Comparison of ENCODE assay signal across 18 cellular contexts in genomic region chr1:93992954-93993353, GRCh38.
DNase-seq lines count a peak whose midpoint lies in the region; ATAC-seq and TF ChIP-seq lines count a peak whose summit lies in the region.
"Had no signal": no experiment of that assay in that cellular context is flagged by ENCODE, and none has a peak within 500 bp of the region (broad histone marks: within the 10 kb centered on the region; RNA-seq: fewer than 3 reads in every experiment).

No MANE protein-coding gene starts in this region.

- H3K27me3 ChIP-seq in GM23338 (ENCODE audit: insufficient read depth) (no peaks in the 10 kb centered on the region), Panc1 (ENCODE audit: control insufficient read depth, insufficient read depth, low read length) (no peaks in the 10 kb centered on the region), mesenchymal stem cell (ENCODE audit: control insufficient read depth in 1 of 2, insufficient read depth in 1 of 2, low read length in 2 of 2) (peaks cover 0 to 3% of the 10 kb centered on the region in 2 experiments)

- no peak overlapping the region for H3K27ac Mint-ChIP-seq in GM23338
- peak overlapping the region; percentile 32 to 33 for H3K27ac Mint-ChIP-seq in effector memory CD8-positive, alpha-beta T cell
- H3K27ac Mint-ChIP-seq in activated naive CD4-positive, alpha-beta T cell treated with anti-CD3 and anti-CD28 coated beads, Interleukin-2, amount 10 ng/mL, durations not matched to agents 7 days and 5 days: no peak overlapping the region

- no peak overlapping the region for H2BK12ac ChIP-seq in mesenchymal stem cell (ENCODE audit: low read length in 2 of 2)

- no peak overlapping the region for H3K14ac ChIP-seq in mesenchymal stem cell (ENCODE audit: low read length in 2 of 2)

- no peak overlapping the region for H3K23ac ChIP-seq in mesenchymal stem cell (ENCODE audit: low read length in 2 of 2)

- H4K8ac ChIP-seq in mesenchymal stem cell (ENCODE audit: low read length): peak overlapping the region; percentile 23

- H3K4me3 Mint-ChIP-seq in GM23338: no peak overlapping the region
- peak overlapping the region in 1 of 2 donors; percentile 54 for H3K4me3 Mint-ChIP-seq in effector memory CD8-positive, alpha-beta T cell
- no peak overlapping the region for H3K4me3 Mint-ChIP-seq in activated naive CD4-positive, alpha-beta T cell treated with anti-CD3 and anti-CD28 coated beads, Interleukin-2, amount 10 ng/mL, durations not matched to agents 7 days and 5 days

- no peaks in the 10 kb centered on the region for H3K9me3 ChIP-seq in Panc1 (ENCODE audit: control insufficient read depth, insufficient read depth, low read depth, low read length)
- H3K9me3 ChIP-seq in mesenchymal stem cell (ENCODE audit: control insufficient read depth, low read length): no peaks in the 10 kb centered on the region
- H3K9me3 ChIP-seq: A549 had no signal

- H3K36me3 Mint-ChIP-seq in GM23338 (ENCODE audit: low read depth): no peaks in the 10 kb centered on the region
- H3K36me3 Mint-ChIP-seq in effector memory CD8-positive, alpha-beta T cell (ENCODE audit: insufficient read depth): no peaks in the 10 kb centered on the region
- no peaks in the 10 kb centered on the region for H3K36me3 Mint-ChIP-seq in activated naive CD4-positive, alpha-beta T cell treated with anti-CD3 and anti-CD28 coated beads, Interleukin-2, amount 10 ng/mL, durations not matched to agents 7 days and 5 days

- no peaks in the 10 kb centered on the region for H3K36me3 ChIP-seq in GM23338 (ENCODE audit: insufficient read depth)
- no peaks in the 10 kb centered on the region for H3K36me3 ChIP-seq in Panc1 (ENCODE audit: control insufficient read depth, insufficient read depth, low read length)
- H3K36me3 ChIP-seq in mesenchymal stem cell (ENCODE audit: control insufficient read depth in 1 of 2, insufficient read depth in 2 of 2, low read depth in 1 of 2, low read length in 2 of 2): no peaks in the 10 kb centered on the region

- POLR2A ChIA-PET in Panc1 (lab: Charles Lee): no interaction called here

- ATAC-seq in GM23338 (no peak), Panc1 (no peak), GM18498 (IDR thresholded peaks at IDR 0.05; ENCODE audit: unreplicated experiment) (no peak)
- ATAC-seq in effector memory CD8-positive, alpha-beta T cell (replicated peaks): no peak
- ATAC-seq: A549, PC-3 had no signal

- no peaks in the 10 kb centered on the region for H4K20me1 ChIP-seq in GM23338 (replicated peaks; ENCODE audit: insufficient read depth)

- H3K27ac ChIP-seq in GM23338 (ENCODE audit: low read depth): no peak overlapping the region
- H3K27ac ChIP-seq in Panc1 (ENCODE audit: low read length): no peak overlapping the region
- no peak overlapping the region for H3K27ac ChIP-seq in mesenchymal stem cell (ENCODE audit: low read length, poor library complexity, severe bottlenecking)
- no peak overlapping the region for H3K27ac ChIP-seq in coronary artery
- H3K27ac ChIP-seq: A549, C4-2B had no signal

- DNase-seq in GM23338 (ENCODE audit: low spot score): no peak
- DNase-seq in Panc1 (ENCODE audit: low read depth, low spot score): no peak
- no peak for DNase-seq in effector memory CD8-positive, alpha-beta T cell
- no peak for DNase-seq in mesenchymal stem cell
- DNase-seq in activated CD4-positive, alpha-beta T cell treated with anti-CD3 and anti-CD28 coated beads, Interleukin-2, amount 50 U/mL, for 1 hour: no peak
- DNase-seq in activated naive CD4-positive, alpha-beta T cell treated with anti-CD3 and anti-CD28 coated beads, Interleukin-2, amount 10 ng/mL, durations not matched to agents 7 days and 5 days: no peak
- DNase-seq in coronary artery (ENCODE audit: low spot score): no peak
- DNase-seq: GOT3, NCI-H1048, NCI-H1694, NCI-H2107, NCI-H226, NCI-H526, PC-3, SHP77 treated with DMSO at 0.1 percent for 48 hours had no signal

- H2AFZ ChIP-seq in GM23338 (peak overlapping the region; percentile 43), mesenchymal stem cell (ENCODE audit: low read depth, low read length) (no peak overlapping the region)

- H3K4me1 ChIP-seq in GM23338 (ENCODE audit: insufficient read depth): no peaks in the 10 kb centered on the region
- H3K4me1 ChIP-seq in Panc1 (ENCODE audit: control insufficient read depth, insufficient read depth, low read length): peaks cover 4% of the 10 kb centered on the region; the same call in 1 of the 2 replicates
- peaks cover 12% of the 10 kb centered on the region for H3K4me1 ChIP-seq in mesenchymal stem cell (ENCODE audit: control insufficient read depth, insufficient read depth, low read depth, low read length)

- no peaks in the 10 kb centered on the region for H3K79me1 ChIP-seq in mesenchymal stem cell (replicated peaks; ENCODE audit: low read length, poor library complexity, severe bottlenecking)

- H3K9me3 Mint-ChIP-seq in GM23338: no peaks in the 10 kb centered on the region
- H3K9me3 Mint-ChIP-seq in effector memory CD8-positive, alpha-beta T cell: no peaks in the 10 kb centered on the region
- no peaks in the 10 kb centered on the region for H3K9me3 Mint-ChIP-seq in activated naive CD4-positive, alpha-beta T cell treated with anti-CD3 and anti-CD28 coated beads, Interleukin-2, amount 10 ng/mL, durations not matched to agents 7 days and 5 days

- no peaks in the 10 kb centered on the region for H3K9me2 ChIP-seq in GM23338 (ENCODE audit: insufficient read depth)

- no peaks in the 10 kb centered on the region for H3K79me2 ChIP-seq in GM23338 (replicated peaks; ENCODE audit: insufficient read depth)

- no peak overlapping the region for H3K4me3 ChIP-seq in GM23338
- H3K4me3 ChIP-seq in Panc1 (ENCODE audit: low read depth in 2 of 2, low read length in 2 of 2): peak overlapping the region; percentile 14 to 43; a peak in 3 of 4 replicates
- H3K4me3 ChIP-seq in mesenchymal stem cell (ENCODE audit: insufficient read depth in 1 of 2, low read depth in 1 of 2, low read length in 2 of 2): no peak overlapping the region
- no peak overlapping the region for H3K4me3 ChIP-seq in coronary artery
- H3K4me3 ChIP-seq: A549 had no signal

- H3K4ac ChIP-seq in mesenchymal stem cell (ENCODE audit: low read depth in 1 of 2, low read length in 2 of 2): peak overlapping the region in 1 of 2 experiments; percentile 53

- H2BK5ac ChIP-seq in mesenchymal stem cell (ENCODE audit: low read depth, low read length, poor library complexity, severe bottlenecking): no peak overlapping the region

- BruUV-seq in Panc1 (replicated peaks; lab: Mats Ljungman, UMichigan): no TSS peak

- H3K9ac ChIP-seq in mesenchymal stem cell (ENCODE audit: low read length): no peak overlapping the region

- H3K18ac ChIP-seq in mesenchymal stem cell (ENCODE audit: low read depth in 1 of 2, low read length in 2 of 2): peak overlapping the region in 1 of 2 experiments; percentile 60

- WGBS in mesenchymal stem cell: 95% methylated on average over 10 of the region's 10 CpGs

- no peak overlapping the region for H2BK15ac ChIP-seq in mesenchymal stem cell (ENCODE audit: low read depth, poor library complexity, severe bottlenecking)

- peaks cover 6% of the 10 kb centered on the region; the same call in 1 of the 3 replicates for H3K4me1 Mint-ChIP-seq in GM23338
- H3K4me1 Mint-ChIP-seq in effector memory CD8-positive, alpha-beta T cell (ENCODE audit: low read depth in 2 of 2): peaks cover 13 to 24% of the 10 kb centered on the region in 2 donors
- H3K4me1 Mint-ChIP-seq in activated naive CD4-positive, alpha-beta T cell treated with anti-CD3 and anti-CD28 coated beads, Interleukin-2, amount 10 ng/mL, durations not matched to agents 7 days and 5 days: no peaks in the 10 kb centered on the region

- no peak overlapping the region for H2AK5ac ChIP-seq in mesenchymal stem cell (ENCODE audit: low read length, severe bottlenecking)

- CTCF ChIA-PET in Panc1 (lab: Charles Lee): no interaction called here
- CTCF ChIA-PET in activated naive CD4-positive, alpha-beta T cell treated with anti-CD3 and anti-CD28 coated beads, Interleukin-2, amount 10 ng/mL, durations not matched to agents 7 days and 5 days (lab: Charles Lee): interaction anchor here (0.9 to 2.5 kb wide), 3 partner anchors 13 to 53 kb away, joined by 3 to 5 read pairs (median 3); no protein-coding TSS in a partner anchor

- no peak overlapping the region for H3K4me2 ChIP-seq in GM23338
- no peak overlapping the region for H3K4me2 ChIP-seq in mesenchymal stem cell (ENCODE audit: low read length, poor library complexity, severe bottlenecking)
- H3K4me2 ChIP-seq: A549 had no signal

- peaks cover 2% of the 10 kb centered on the region for H3K27me3 Mint-ChIP-seq in GM23338 (ENCODE audit: insufficient read depth, low read depth, poor library complexity)
- peaks cover 38 to 45% of the 10 kb centered on the region in 2 donors for H3K27me3 Mint-ChIP-seq in effector memory CD8-positive, alpha-beta T cell
- peaks cover 62% of the 10 kb centered on the region for H3K27me3 Mint-ChIP-seq in activated naive CD4-positive, alpha-beta T cell treated with anti-CD3 and anti-CD28 coated beads, Interleukin-2, amount 10 ng/mL, durations not matched to agents 7 days and 5 days

- H2BK120ac ChIP-seq in mesenchymal stem cell (ENCODE audit: low read depth, low read length): peak overlapping the region; percentile 1

- H3F3A ChIP-seq in GM23338 (replicated peaks; ENCODE audit: low read depth): no peaks in the 10 kb centered on the region

- intact Hi-C loops in Panc1 (cut with micrococcal nuclease; ENCODE audit: unreplicated experiment): no loop called here

- in situ Hi-C loops in Panc1 (cut with HindIII; ENCODE audit: low pct_unique_long_range_greater_than_20kb, low sequenced_read_pairs): no loop called here

- H4K91ac ChIP-seq in mesenchymal stem cell (ENCODE audit: low read length): no peak overlapping the region

- TF ChIP-seq CTCF in GM23338 (conservative IDR thresholded peaks at IDR 0.05; ENCODE audit: low read depth in 2 of 2) (no peak), Panc1 (IDR thresholded peaks at IDR 0.05) (no peak), coronary artery (IDR thresholded peaks at IDR 0.05) (no peak)

TF ChIP-seq in GM23338, 12 proteins besides CTCF, POLR2A, EP300 and RAD21 (continues in another document):
- no peak for TF ChIP-seq EZH2 (IDR thresholded peaks at IDR 0.05; ENCODE audit: low read depth, unreplicated experiment)

Comparison
In these comparisons a context has a peak if more than half of its experiments do, and no peak if none do; other contexts are left out.
1. H3K4me3 ChIP-seq: peak in Panc1 (2 of 2); none in GM23338 (single experiment), mesenchymal stem cell (0 of 2) and coronary artery (single experiment).
2. H3K27ac Mint-ChIP-seq: peak in effector memory CD8-positive, alpha-beta T cell (2 of 2); none in GM23338 (single experiment) and activated naive CD4-positive, alpha-beta T cell treated with anti-CD3 and anti-CD28 coated beads, Interleukin-2, amount 10 ng/mL, durations not matched to agents 7 days and 5 days (single experiment).